Comparison of ENCODE assay signal across 1 cellular context in genomic region chr20:62405108-62405980, GRCh38.
TF ChIP-seq lines count a peak whose summit lies in the region.

No MANE protein-coding gene starts in this region.

TF ChIP-seq in K562, 482 proteins besides CTCF, POLR2A, EP300 and RAD21 (continues in another document):
- TF ChIP-seq ZBTB43 (CRISPR knock-in tag; IDR thresholded peaks at IDR 0.05) (no peak), ZNF274 (IDR thresholded peaks at IDR 0.05; ENCODE audit: borderline replicate concordance, low read depth, low read length) (no peak), PHF8 (IDR thresholded peaks at IDR 0.05; ENCODE audit: borderline replicate concordance, low read length) (no peak), GTF2F1 (IDR thresholded peaks at IDR 0.05; ENCODE audit: low read depth, low read length) (no peak), NONO (IDR thresholded peaks at IDR 0.05; ENCODE audit: low read depth in 2 of 2, low read length in 1 of 2) (no peak), CEBPG (CRISPR knock-in tag; IDR thresholded peaks at IDR 0.05) (peak; percentile 91), CEBPG (tag; conservative IDR thresholded peaks at IDR 0.05 in 1 of 2, IDR thresholded peaks at IDR 0.05 in 1 of 2) (peak; percentile 66 to 80), ATF3 (IDR thresholded peaks at IDR 0.05) (peak; percentile 85), ATF3 (CRISPR knock-in tag; conservative IDR thresholded peaks at IDR 0.05) (no peak), POLR3A (IDR thresholded peaks at IDR 0.05; ENCODE audit: borderline replicate concordance, extremely low read depth, insufficient read depth, insufficient read length) (no peak), CBX1 (IDR thresholded peaks at IDR 0.05; ENCODE audit: low read depth) (no peak), TBL1XR1 (IDR thresholded peaks at IDR 0.05; ENCODE audit: low read length in 2 of 2) (no peak), ATF1 (CRISPR knock-in tag; IDR thresholded peaks at IDR 0.05) (no peak), ATF1 (tag; IDR thresholded peaks at IDR 0.05) (peak; percentile 84), ZSCAN29 (IDR thresholded peaks at IDR 0.05) (no peak), ELK1 (CRISPR knock-in tag; IDR thresholded peaks at IDR 0.05) (no peak), NCOR1 (IDR thresholded peaks at IDR 0.05) (no peak), ZNF354B (CRISPR knock-in tag; IDR thresholded peaks at IDR 0.05) (no peak), BMI1 (IDR thresholded peaks at IDR 0.05; ENCODE audit: low read length) (no peak), SPI1 (IDR thresholded peaks at IDR 0.05; ENCODE audit: borderline replicate concordance, low read depth, low read length) (no peak), FOXA1 (IDR thresholded peaks at IDR 0.05; ENCODE audit: borderline replicate concordance) (no peak), ZKSCAN8 (CRISPR knock-in tag; IDR thresholded peaks at IDR 0.05) (no peak), PRPF4 (IDR thresholded peaks at IDR 0.05; ENCODE audit: insufficient read depth, low read depth, low read length, poor library complexity, severe bottlenecking) (no peak), ZNF785 (CRISPR knock-in tag; IDR thresholded peaks at IDR 0.05) (no peak), ZNF407 (IDR thresholded peaks at IDR 0.05; ENCODE audit: low read depth) (no peak), HDGF (IDR thresholded peaks at IDR 0.05) (no peak), EGR1 (conservative IDR thresholded peaks at IDR 0.05) (no peak), ZNF263 (CRISPR knock-in tag; IDR thresholded peaks at IDR 0.05; ENCODE audit: borderline replicate concordance) (0 out of 2 replicates have a peak, but pooled peaks have one; percentile 31), WHSC1 (IDR thresholded peaks at IDR 0.05; ENCODE audit: low read length) (no peak), ZBTB33 (CRISPR knock-in tag; IDR thresholded peaks at IDR 0.05) (peak; percentile 97), POLR2G (IDR thresholded peaks at IDR 0.05; ENCODE audit: low read depth, low read length) (no peak), CHAMP1 (IDR thresholded peaks at IDR 0.05) (no peak), STAT6 (CRISPR knock-in tag; IDR thresholded peaks at IDR 0.05) (no peak), VEZF1 (CRISPR knock-in tag; IDR thresholded peaks at IDR 0.05) (no peak), BHLHE40 (IDR thresholded peaks at IDR 0.05; ENCODE audit: low read length) (0 out of 2 replicates have a peak, but pooled peaks have one; percentile 19), CREM (IDR thresholded peaks at IDR 0.05; ENCODE audit: low read depth) (peak; percentile 76), ZNF280B (CRISPR knock-in tag; IDR thresholded peaks at IDR 0.05) (no peak), ADNP (tag; IDR thresholded peaks at IDR 0.05) (no peak), ZNF165 (CRISPR knock-in tag; IDR thresholded peaks at IDR 0.05; ENCODE audit: borderline replicate concordance) (no peak), NFATC3 (IDR thresholded peaks at IDR 0.05) (no peak), CREB1 (IDR thresholded peaks at IDR 0.05) (0 out of 2 replicates have a peak, but pooled peaks have one; percentile 22), CREB1 (CRISPR knock-in tag; IDR thresholded peaks at IDR 0.05) (peak; percentile 85), THRAP3 (IDR thresholded peaks at IDR 0.05; ENCODE audit: borderline replicate concordance) (no peak), HSF4 (CRISPR knock-in tag; IDR thresholded peaks at IDR 0.05; ENCODE audit: borderline replicate concordance) (no peak)
